ENCODE assay signal across 19 cellular contexts in genomic region chr15:96349933-96350292, GRCh38. TPM values are rescaled to one million over a fixed set of nuclear protein-coding genes. Genes with fewer than 3 reads are reported as not detected.
DNase-seq lines count a peak whose midpoint lies in the region; ATAC-seq and TF ChIP-seq lines count a peak whose summit lies in the region.
"Had no signal": no experiment of that assay in that cellular context is flagged by ENCODE, and none has a peak within 500 bp of the region (broad histone marks: within the 10 kb centered on the region; RNA-seq: fewer than 3 reads in every experiment).

No MANE protein-coding gene starts in this region.

- intact Hi-C loops in colonic mucosa (cut with DNase I) (loop anchor here (5.0 to 10.0 kb wide), 2 partner anchors 1093 to 1405 kb away; no protein-coding TSS in a partner anchor), lower lobe of right lung (cut with DNase I) (no loop called here), stomach (cut with DNase I; ENCODE audit: low total_unique reads) (no loop called here)

- TF ChIP-seq EP300 in stomach (IDR thresholded peaks at IDR 0.05) = no peak

- peaks cover 3 to 7% of the 10 kb centered on the region in 2 experiments; a peak in 2 of 3 replicates for H3K36me3 ChIP-seq in HEK293 (ENCODE audit: control insufficient read depth in 2 of 2, insufficient read depth in 1 of 2, low read length in 2 of 2)
- H3K36me3 ChIP-seq in colonic mucosa = no peaks in the 10 kb centered on the region
- no peaks in the 10 kb centered on the region for H3K36me3 ChIP-seq in lower lobe of right lung
- H3K36me3 ChIP-seq in stomach = no peaks in the 10 kb centered on the region
- H3K36me3 ChIP-seq: WERI-Rb-1 had no signal

- TF ChIP-seq CTCF in HEK293 (tag by site-specific recombination; IDR thresholded peaks at IDR 0.05) (no peak), colonic mucosa (IDR thresholded peaks at IDR 0.05) (no peak), lower lobe of right lung (IDR thresholded peaks at IDR 0.05) (no peak), stomach (IDR thresholded peaks at IDR 0.05) (no peak)

- no peak for TF ChIP-seq POLR2A in stomach (IDR thresholded peaks at IDR 0.05)

- POLR2A ChIA-PET in HEK293 (lab: Yijun Ruan, JAX) = interaction anchor here (0.8 to 2.2 kb wide), 2 partner anchors 11 to 13 kb away, joined by 5 to 8 read pairs; no protein-coding TSS in a partner anchor

- H3K9ac ChIP-seq in colonic mucosa (ENCODE audit: low read depth in 2 of 2, low read length in 2 of 2) = no peak overlapping the region

- no peaks in the 10 kb centered on the region for H3K9me3 ChIP-seq in HEK293 (ENCODE audit: control insufficient read depth, insufficient read depth, low read depth, low read length)
- H3K9me3 ChIP-seq in colonic mucosa = no peaks in the 10 kb centered on the region
- no peaks in the 10 kb centered on the region for H3K9me3 ChIP-seq in lower lobe of right lung
- no peaks in the 10 kb centered on the region for H3K9me3 ChIP-seq in stomach

- H3K4me1 ChIP-seq in HEK293 (ENCODE audit: control insufficient read depth, insufficient read depth, low read length) = peaks cover 15% of the 10 kb centered on the region
- no peaks in the 10 kb centered on the region for H3K4me1 ChIP-seq in colonic mucosa
- no peaks in the 10 kb centered on the region for H3K4me1 ChIP-seq in lower lobe of right lung
- peaks cover 50 to 85% (median 74%) of the 10 kb centered on the region in 4 donors for H3K4me1 ChIP-seq in stomach

- DNase-seq in colonic mucosa = peak; percentile 14
- no peak for DNase-seq in lower lobe of right lung
- DNase-seq in stomach = no peak
- DNase-seq: activated effector memory CD4-positive, alpha-beta T cell treated with Interleukin-2 at 50 U/mL for 16 hours; AML-193; aorta; Calu3; RPMI8226; small intestine; WERI-Rb-1 had no signal

- H3K27me3 ChIP-seq in colonic mucosa (peaks cover 12% of the 10 kb centered on the region), lower lobe of right lung (ENCODE audit: low read depth) (peaks cover 46% of the 10 kb centered on the region), stomach (peaks cover 0 to 62% (median 12%) of the 10 kb centered on the region in 3 donors)

- no peak overlapping the region for H3K4me3 ChIP-seq in HEK293 (ENCODE audit: low read depth, low read length)
- H3K4me3 ChIP-seq in colonic mucosa = no peak overlapping the region
- no peak overlapping the region for H3K4me3 ChIP-seq in lower lobe of right lung
- peak overlapping the region in 1 of 4 donors; percentile 11 for H3K4me3 ChIP-seq in stomach
- H3K4me3 ChIP-seq: K562, lung had no signal

- 4 to 28% (median 12%) methylated on average over 1 of the region's 1 CpG for WGBS in stomach, 5 donors

- ATAC-seq in lower lobe of right lung (no peak), HG03354 (IDR thresholded peaks at IDR 0.05; ENCODE audit: poor library complexity, severe bottlenecking, unreplicated experiment) (no peak), HG02623 (IDR thresholded peaks at IDR 0.05; ENCODE audit: unreplicated experiment) (no peak), HG02588 (IDR thresholded peaks at IDR 0.05; ENCODE audit: unreplicated experiment) (no peak), GM21515 (IDR thresholded peaks at IDR 0.05; ENCODE audit: unreplicated experiment) (no peak)
- ATAC-seq: K562; stimulated activated effector memory CD8-positive, alpha-beta T cell treated with anti-CD3 and anti-CD28 coated beads, Interleukin-12 subunit alpha, Interleukin-12 subunit beta, amount 100 ng/mL, for 72 hours had no signal

- CTCF ChIA-PET in HEK293 (lab: Yijun Ruan, JAX) = interaction anchor here (0.7 to 1.3 kb wide), 3 partner anchors 76 to 1768 kb away, joined by 3 read pairs; no protein-coding TSS in a partner anchor

- H3K27ac ChIP-seq in HEK293 (ENCODE audit: extremely low read depth, low read depth, low read length) (no peak overlapping the region), colonic mucosa (no peak overlapping the region), lower lobe of right lung (peak overlapping the region; percentile 51), stomach (peak overlapping the region; percentile 71 to 97 (median 97))
- H3K27ac ChIP-seq: WERI-Rb-1 had no signal

TF ChIP-seq in HEK293, 187 proteins besides CTCF, POLR2A, EP300 and RAD21:
- TF ChIP-seq FEZF1 (tag by site-specific recombination; IDR thresholded peaks at IDR 0.05) = peak; percentile 72
- TF ChIP-seq, protein P1, sequence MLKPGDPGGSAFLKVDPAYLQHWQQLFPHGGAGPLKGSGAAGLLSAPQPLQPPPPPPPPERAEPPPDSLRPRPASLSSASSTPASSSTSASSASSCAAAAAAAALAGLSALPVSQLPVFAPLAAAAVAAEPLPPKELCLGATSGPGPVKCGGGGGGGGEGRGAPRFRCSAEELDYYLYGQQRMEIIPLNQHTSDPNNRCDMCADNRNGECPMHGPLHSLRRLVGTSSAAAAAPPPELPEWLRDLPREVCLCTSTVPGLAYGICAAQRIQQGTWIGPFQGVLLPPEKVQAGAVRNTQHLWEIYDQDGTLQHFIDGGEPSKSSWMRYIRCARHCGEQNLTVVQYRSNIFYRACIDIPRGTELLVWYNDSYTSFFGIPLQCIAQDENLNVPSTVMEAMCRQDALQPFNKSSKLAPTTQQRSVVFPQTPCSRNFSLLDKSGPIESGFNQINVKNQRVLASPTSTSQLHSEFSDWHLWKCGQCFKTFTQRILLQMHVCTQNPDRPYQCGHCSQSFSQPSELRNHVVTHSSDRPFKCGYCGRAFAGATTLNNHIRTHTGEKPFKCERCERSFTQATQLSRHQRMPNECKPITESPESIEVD (tag by site-specific recombination; IDR thresholded peaks at IDR 0.05) = peak; percentile 57
- no peak for TF ChIP-seq ZNF670 (tag by site-specific recombination; IDR thresholded peaks at IDR 0.05; ENCODE audit: low read depth)
- no peak for TF ChIP-seq KLF10 (tag by site-specific recombination; IDR thresholded peaks at IDR 0.05)
- TF ChIP-seq ZNF211 (tag by site-specific recombination; IDR thresholded peaks at IDR 0.05; ENCODE audit: low read depth) = no peak
- no peak for TF ChIP-seq ZNF626 (tag by site-specific recombination; IDR thresholded peaks at IDR 0.05)

RNA-seq across cellular contexts. Expression of gene NR2F2, which starts 19.4 kb away (rescaled TPM):
- total RNA-seq in colonic mucosa = 10 to 100 TPM; 25.7 to 35.0 TPM
- total RNA-seq in lower lobe of right lung = 50.6 TPM
- total RNA-seq in stomach = 10 to 100 TPM; 36.8 to 96.2 (median 63.0) TPM
- polyA plus RNA-seq in stomach = 10 to 100 TPM; 30.9 to 47.4 (median 39.7) TPM
- total RNA-seq: activated CD8-positive, alpha-beta memory T cell treated with anti-CD3 and anti-CD28 coated beads for 36 hours had no signal

Comparison
In these comparisons a context has a peak if more than half of its experiments do, and no peak if none do; other contexts are left out.
1. H3K27ac ChIP-seq: peak in lower lobe of right lung (single experiment) and stomach (5 of 5); none in HEK293 (single experiment) and colonic mucosa (single experiment).